ENCODE assay signal across 8 cellular contexts in the genomic region with DNA sequence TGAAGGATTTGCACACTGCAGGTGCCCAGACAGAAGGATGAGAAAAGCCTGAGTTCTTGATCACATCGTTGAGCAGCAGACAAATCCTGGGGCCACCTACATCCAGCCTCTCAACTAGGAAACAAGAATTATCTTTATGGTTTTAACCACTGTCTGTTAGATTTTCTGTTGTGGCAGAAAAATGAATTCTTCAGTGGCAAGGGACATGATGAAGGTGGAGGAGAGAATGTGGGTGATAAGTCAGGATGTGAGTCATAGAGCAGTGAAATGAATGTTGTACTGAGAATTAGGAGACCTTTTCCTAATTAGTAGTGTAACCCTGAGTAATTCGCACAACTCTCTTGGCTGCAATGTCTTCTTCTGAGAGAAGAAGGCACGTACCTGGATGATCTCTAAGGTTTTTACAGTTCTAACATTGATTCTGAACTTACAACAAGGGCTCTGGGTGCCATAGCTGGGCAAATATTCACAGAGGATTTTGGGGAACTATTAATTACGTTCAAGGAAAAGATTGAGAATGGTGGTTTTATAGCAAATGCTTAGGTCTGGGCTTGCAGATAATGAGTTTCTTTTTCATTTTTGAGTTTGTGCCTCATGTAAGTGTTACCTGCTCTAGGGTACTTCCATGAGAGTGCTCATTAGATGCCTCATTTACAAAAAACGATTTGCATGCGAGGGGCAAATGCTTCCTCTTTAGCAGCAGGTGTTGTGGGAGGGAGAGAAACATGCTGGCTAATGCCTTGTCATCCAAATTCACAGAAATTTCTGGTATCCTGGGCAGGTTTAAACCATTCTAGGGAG.
DNase-seq lines count a peak whose midpoint lies in the region; ATAC-seq, FAIRE-seq and TF ChIP-seq lines count a peak whose summit lies in the region.

No MANE protein-coding gene starts in this region.

- H3K23ac ChIP-seq in H1 (ENCODE audit: insufficient read length) (no peak overlapping the region), mesenchymal stem cell (ENCODE audit: low read length in 2 of 2) (no peak overlapping the region)

- POLR2A ChIA-PET in H1 (lab: Charles Lee; ENCODE audit: partially characterized antibody): no interaction called here

- H2BK20ac ChIP-seq in H1 (ENCODE audit: low read length): no peak overlapping the region

- H2AK5ac ChIP-seq in H1 (ENCODE audit: low read depth, low read length) (no peak overlapping the region), mesenchymal stem cell (ENCODE audit: low read length, severe bottlenecking) (no peak overlapping the region)

- H3K4me3 ChIP-seq in NB4 (ENCODE audit: low read depth, low read length) (no peak overlapping the region), H1 (ENCODE audit: extremely low read depth in 1 of 4, insufficient read depth in 2 of 4, low read depth in 3 of 4, low read length in 4 of 4) (no peak overlapping the region), spleen (no peak overlapping the region), mesenchymal stem cell (ENCODE audit: insufficient read depth in 1 of 2, low read depth in 1 of 2, low read length in 2 of 2) (peak overlapping the region in 1 of 2 experiments; percentile 58)

- TF ChIP-seq CTCF in NB4 (IDR thresholded peaks at IDR 0.05; ENCODE audit: low read depth, low read length): no peak
- no peak for TF ChIP-seq CTCF in H1 (IDR thresholded peaks at IDR 0.05; ENCODE audit: control extremely low read depth in 1 of 3, insufficient read depth in 1 of 3, low read depth in 1 of 3, low read length in 3 of 3)
- TF ChIP-seq CTCF in spleen (IDR thresholded peaks at IDR 0.05 in 8 of 11, conservative IDR thresholded peaks at IDR 0.05 in 3 of 11): no peak

- no peak for TF ChIP-seq EP300 in H1 (IDR thresholded peaks at IDR 0.05; ENCODE audit: borderline replicate concordance in 1 of 2, low read depth in 2 of 2, low read length in 2 of 2)

- H3K9me3 ChIP-seq in H1 (ENCODE audit: insufficient read depth in 2 of 2, low read depth in 1 of 2, low read length in 1 of 2) (no peaks in the 10 kb centered on the region), spleen (no peaks in the 10 kb centered on the region), mesenchymal stem cell (ENCODE audit: control insufficient read depth, low read length) (no peaks in the 10 kb centered on the region)

- H2AFZ ChIP-seq in H1 (ENCODE audit: low read length) (no peak overlapping the region), mesenchymal stem cell (ENCODE audit: low read depth, low read length) (no peak overlapping the region)

- intact Hi-C loops in spleen (cut with DNase I; ENCODE audit: low total_unique reads): no loop called here

- no peaks in the 10 kb centered on the region for H3K23me2 ChIP-seq in H1 (ENCODE audit: low read depth, low read length)

- DNase-seq in Daoy (ENCODE audit: low read depth): peak; percentile 61
- DNase-seq in NB4 (ENCODE audit: low read depth): peak; percentile 74
- no peak for DNase-seq in H1 (ENCODE audit: low read depth in 1 of 2, low spot score in 2 of 2)
- DNase-seq in H54 (ENCODE audit: insufficient read length, low spot score): no peak
- DNase-seq in spleen: no peak
- no peak for DNase-seq in mesenchymal stem cell

- H4K20me1 ChIP-seq in H1 (replicated peaks in 1 of 2; ENCODE audit: control insufficient read depth in 1 of 2, insufficient read depth in 2 of 2, low read length in 2 of 2): no peaks in the 10 kb centered on the region

- H2BK120ac ChIP-seq in H1 (replicated peaks; ENCODE audit: low read depth, low read length) (no peak overlapping the region), mesenchymal stem cell (ENCODE audit: low read depth, low read length) (no peak overlapping the region)

- no peak for TF ChIP-seq POLR2A in NB4 (IDR thresholded peaks at IDR 0.05; ENCODE audit: extremely low read depth, insufficient read length)
- no peak for TF ChIP-seq POLR2A in H1 (IDR thresholded peaks at IDR 0.05; ENCODE audit: control extremely low read depth in 1 of 2, low read depth in 2 of 2, low read length in 2 of 2)
- no peak for TF ChIP-seq POLR2A in H54 (IDR thresholded peaks at IDR 0.05; ENCODE audit: low read depth, low read length)
- no peak for TF ChIP-seq POLR2A in spleen (IDR thresholded peaks at IDR 0.05)

- H3K79me1 ChIP-seq in H1 (ENCODE audit: low read depth, low read length) (no peaks in the 10 kb centered on the region), mesenchymal stem cell (replicated peaks; ENCODE audit: low read length, poor library complexity, severe bottlenecking) (no peaks in the 10 kb centered on the region)

- H2BK12ac ChIP-seq in H1 (ENCODE audit: low read depth, low read length) (no peak overlapping the region), mesenchymal stem cell (ENCODE audit: low read length in 2 of 2) (no peak overlapping the region)

- H3K9ac ChIP-seq in H1 (replicated peaks in 1 of 4; ENCODE audit: extremely low read depth in 1 of 4, low read depth in 3 of 4, low read length in 3 of 4) (no peak overlapping the region), mesenchymal stem cell (ENCODE audit: low read length) (no peak overlapping the region)

- no peak overlapping the region for H4K5ac ChIP-seq in H1 (ENCODE audit: insufficient read length, low read depth, low read length)

- no peak overlapping the region for H2BK15ac ChIP-seq in H1 (ENCODE audit: low read length)
- H2BK15ac ChIP-seq in mesenchymal stem cell (ENCODE audit: low read depth, poor library complexity, severe bottlenecking): no peak overlapping the region

- H3K27me3 ChIP-seq in H1 (replicated peaks in 1 of 4; ENCODE audit: control insufficient read depth in 3 of 4, extremely low read depth in 1 of 4, insufficient read depth in 3 of 4, low read length in 3 of 4): no peaks in the 10 kb centered on the region
- H3K27me3 ChIP-seq in spleen (replicated peaks in 1 of 7): no peaks in the 10 kb centered on the region
- no peaks in the 10 kb centered on the region for H3K27me3 ChIP-seq in mesenchymal stem cell (ENCODE audit: control insufficient read depth in 1 of 2, insufficient read depth in 1 of 2, low read length in 2 of 2)

- H3K4me1 ChIP-seq in H1 (replicated peaks in 1 of 4; ENCODE audit: control insufficient read depth in 3 of 4, insufficient read depth in 4 of 4, low read length in 3 of 4) (peaks cover 0 to 7% (median 4%) of the 10 kb centered on the region in 4 experiments; a peak in 4 of 7 replicates), spleen (peaks cover 0 to 17% (median 0%) of the 10 kb centered on the region in 6 donors), mesenchymal stem cell (ENCODE audit: control insufficient read depth, insufficient read depth, low read depth, low read length) (peaks cover 2% of the 10 kb centered on the region)

- H3K79me2 ChIP-seq in H1 (ENCODE audit: control insufficient read depth in 1 of 2, insufficient read depth in 2 of 2, low read length in 2 of 2): no peaks in the 10 kb centered on the region

- FAIRE-seq in H1 (lab: Jason Lieb, UNC): peak; percentile 68
- FAIRE-seq in H54 (lab: Jason Lieb, UNC): no peak

- ATAC-seq in GM21390 (IDR thresholded peaks at IDR 0.05; ENCODE audit: unreplicated experiment) (peak; percentile 74), HG03095 (IDR thresholded peaks at IDR 0.05; ENCODE audit: unreplicated experiment) (no peak)

- H3K4ac ChIP-seq in H1 (replicated peaks; ENCODE audit: insufficient read length, low read depth, low read length): no peak overlapping the region
- no peak overlapping the region for H3K4ac ChIP-seq in mesenchymal stem cell (ENCODE audit: low read depth in 1 of 2, low read length in 2 of 2)

- H3K36me3 ChIP-seq in H1 (ENCODE audit: control insufficient read depth in 2 of 4, insufficient read depth in 4 of 4, low read length in 3 of 4) (no peaks in the 10 kb centered on the region), spleen (no peaks in the 10 kb centered on the region), mesenchymal stem cell (ENCODE audit: control insufficient read depth in 1 of 2, insufficient read depth in 2 of 2, low read depth in 1 of 2, low read length in 2 of 2) (no peaks in the 10 kb centered on the region)

- no peak overlapping the region for H3K18ac ChIP-seq in H1 (ENCODE audit: extremely low read depth, low read length)
- no peak overlapping the region for H3K18ac ChIP-seq in mesenchymal stem cell (ENCODE audit: low read depth in 1 of 2, low read length in 2 of 2)

- H4K91ac ChIP-seq in H1 (replicated peaks; ENCODE audit: insufficient read length, low read length): no peak overlapping the region
- H4K91ac ChIP-seq in mesenchymal stem cell (ENCODE audit: low read length): no peak overlapping the region

- TF ChIP-seq RAD21 in H1 (IDR thresholded peaks at IDR 0.05 in 1 of 2, conservative IDR thresholded peaks at IDR 0.05 in 1 of 2; ENCODE audit: low read depth in 2 of 2, low read length in 2 of 2): no peak

- no peak overlapping the region for H2BK5ac ChIP-seq in H1 (ENCODE audit: low read depth, low read length)
- H2BK5ac ChIP-seq in mesenchymal stem cell (ENCODE audit: low read depth, low read length, poor library complexity, severe bottlenecking): no peak overlapping the region

- H3K27ac ChIP-seq in H1 (ENCODE audit: low read depth, low read length) (no peak overlapping the region), spleen (no peak overlapping the region), mesenchymal stem cell (ENCODE audit: low read length, poor library complexity, severe bottlenecking) (no peak overlapping the region)

- H3K4me2 ChIP-seq in H1 (ENCODE audit: insufficient read depth in 1 of 2, low read depth in 2 of 2, low read length in 2 of 2) (0 out of 4 replicates have a peak overlapping the region, but pooled peaks of 1 of the 2 experiments have one; percentile 18), mesenchymal stem cell (ENCODE audit: low read length, poor library complexity, severe bottlenecking) (no peak overlapping the region)

- H3K14ac ChIP-seq in H1 (ENCODE audit: insufficient read length) (no peak overlapping the region), mesenchymal stem cell (ENCODE audit: low read length in 2 of 2) (no peak overlapping the region)

- H4K8ac ChIP-seq in H1 (ENCODE audit: extremely low read depth, insufficient read depth, low read length) (no peak overlapping the region), mesenchymal stem cell (ENCODE audit: low read length) (no peak overlapping the region)

- CTCF ChIA-PET in H1 (lab: Charles Lee; ENCODE audit: partially characterized antibody): interaction anchor here (1.4 kb wide), 1 partner anchor 112 kb away, joined by 4 read pairs; no protein-coding TSS in a partner anchor

- no peak overlapping the region for H3K56ac ChIP-seq in H1 (replicated peaks; ENCODE audit: insufficient read length, low read depth, low read length)

- 68% methylated on average over 6 of the region's 6 CpGs; no CpG with 5 or more reads in 1 of the 2 experiments for WGBS in H1 (ENCODE audit: extremely low coverage in 1 of 2, insufficient coverage in 1 of 2, insufficient read length in 1 of 2, insufficient replicate concordance in 2 of 2, low coverage in 1 of 2, low lambda C conversion rate in 2 of 2, missing lambda C conversion rate in 1 of 2), 2 experiments
- WGBS in spleen, 5 donors: 44 to 61% (median 46%) methylated on average over 6 of the region's 6 CpGs
- 70% methylated on average over 5 of the region's 6 CpGs for WGBS in mesenchymal stem cell

TF ChIP-seq in H1, 55 proteins besides CTCF, POLR2A, EP300 and RAD21:
- TF ChIP-seq EGR1 (IDR thresholded peaks at IDR 0.05; ENCODE audit: borderline replicate concordance, low read depth, low read length) (no peak), MAFK (IDR thresholded peaks at IDR 0.05; ENCODE audit: low read depth, low read length) (peak; percentile 65; the same call in 1 of the 2 replicates), BACH1 (IDR thresholded peaks at IDR 0.05; ENCODE audit: low read length) (peak; percentile 90)

Comparison
In these comparisons a context has a peak if more than half of its experiments do, and no peak if none do; other contexts are left out.
1. DNase-seq: peak in Daoy (single experiment) and NB4 (single experiment); none in H1 (0 of 2), H54 (single experiment), spleen (single experiment) and mesenchymal stem cell (single experiment).